Comparison of ENCODE assay signal across 30 cellular contexts in genomic region chr22:43315687-43316217, GRCh38. TPM values are rescaled to one million over a fixed set of nuclear protein-coding genes. Genes with fewer than 3 reads are reported as not detected.
"Had no signal": no experiment of that assay in that cellular context is flagged by ENCODE, and none has a peak within 500 bp of the region (broad histone marks: within the 10 kb centered on the region; RNA-seq: fewer than 3 reads in every experiment).

No MANE protein-coding gene starts in this region.

- H2AFZ ChIP-seq: hepatocyte had no signal

- H3K9me3 ChIP-seq: lower lobe of right lung, sigmoid colon, transverse colon had no signal

- ATAC-seq: activated CD8-positive, alpha-beta T cell treated with anti-CD3 and anti-CD28 coated beads, Interleukin-2, amount 10 ng/mL, durations not matched to agents 7 days and 5 days; left lobe of liver; naive thymus-derived CD4-positive, alpha-beta T cell; stimulated activated naive B cell treated with anti-CD40 and anti-IgM and Interleukin-4, amounts not matched to agents 10 μg/mL and 1 μg/mL and 100 μg/mL, for 72 hours had no signal

- H3K36me3 ChIP-seq: brain microvascular endothelial cell, lower lobe of right lung, sigmoid colon, transverse colon, WERI-Rb-1 had no signal

- H3K36me3 Mint-ChIP-seq: activated naive CD4-positive, alpha-beta T cell treated with anti-CD3 and anti-CD28 coated beads, Interleukin-2, amount 50 U/mL, for 24 hours; immature natural killer cell; naive thymus-derived CD4-positive, alpha-beta T cell; stimulated activated naive B cell treated with anti-CD40 and anti-IgM and Interleukin-4, amounts not matched to agents 10 μg/mL and 1 μg/mL and 100 μg/mL, for 72 hours had no signal

- H3K4me2 ChIP-seq: hepatocyte had no signal

- DNase-seq: activated CD4-positive, alpha-beta T cell treated with anti-CD3 and anti-CD28 coated beads, Interleukin-2, amount 10 ng/mL, durations not matched to agents 7 days and 5 days; activated CD4-positive, CD25-positive, alpha-beta regulatory T cell treated with anti-CD3 and anti-CD28 coated beads, Interleukin-2, amount 50 U/mL, for 72 hours; activated CD8-positive, alpha-beta T cell treated with anti-CD3 and anti-CD28 coated beads, Interleukin-2, amount 10 ng/mL, durations not matched to agents 7 days and 5 days; activated gamma-delta T cell treated with Interleukin-2 at 50 U/mL for 16 hours; anterior cingulate cortex; brain microvascular endothelial cell; caudate nucleus; effector CD4-positive, alpha-beta T cell; erythroblast; foreskin fibroblast; immature natural killer cell; lower lobe of right lung; mesendoderm; naive thymus-derived CD4-positive, alpha-beta T cell; sigmoid colon; stimulated activated CD4-positive, alpha-beta T cell treated with anti-CD3 and anti-CD28 coated beads, Interleukin-15, amount 100 ng/mL, for 24 hours; stimulated activated CD8-positive, alpha-beta memory T cell treated with anti-CD3 and anti-CD28 coated beads, Interleukin-4, amount 100 ng/mL, for 48 hours; stimulated activated naive B cell treated with anti-CD40 and anti-IgM and Interleukin-4, amounts not matched to agents 10 μg/mL and 1 μg/mL and 100 μg/mL, for 72 hours; transverse colon; WERI-Rb-1 had no signal

- H3K27me3 Mint-ChIP-seq: activated CD4-positive, alpha-beta T cell treated with anti-CD3 and anti-CD28 coated beads, Interleukin-2, amount 10 ng/mL, durations not matched to agents 7 days and 5 days had no signal

- H3K27ac Mint-ChIP-seq: activated CD4-positive, alpha-beta T cell treated with anti-CD3 and anti-CD28 coated beads, Interleukin-2, amount 10 ng/mL, durations not matched to agents 7 days and 5 days; activated CD8-positive, alpha-beta T cell treated with anti-CD3 and anti-CD28 coated beads, Interleukin-2, amount 10 ng/mL, durations not matched to agents 7 days and 5 days; activated naive CD4-positive, alpha-beta T cell treated with anti-CD3 and anti-CD28 coated beads, Interleukin-2, amount 50 U/mL, for 24 hours; activated T-helper 1 cell treated with anti-CD3 and anti-CD28 coated beads, Interleukin-12 subunit alpha, Interleukin-12 subunit beta, Interleukin-2, Interleukin-4 antibody, amounts not matched to agents 30 ng/mL and 10 ng/mL and 1 ng/mL, durations not matched to agents 14 hours and 24 hours and 36 hours; dendritic cell treated with granulocyte-macrophage colony-stimulating factor and Interleukin-4, amounts not matched to agents 40 ng/mL and 50 ng/mL, for 4 days; immature natural killer cell; naive thymus-derived CD4-positive, alpha-beta T cell; stimulated activated naive B cell treated with anti-CD40 and anti-IgM and Interleukin-4, amounts not matched to agents 10 μg/mL and 1 μg/mL and 100 μg/mL, for 72 hours had no signal

- H3K27me3 ChIP-seq: hepatocyte, sigmoid colon, transverse colon had no signal

- H3K4me3 ChIP-seq: hepatocyte, lower lobe of right lung, sigmoid colon, smooth muscle cell, transverse colon had no signal

- H3K4me3 Mint-ChIP-seq: activated CD4-positive, alpha-beta T cell treated with anti-CD3 and anti-CD28 coated beads, Interleukin-2, amount 10 ng/mL, durations not matched to agents 7 days and 5 days; activated CD8-positive, alpha-beta T cell treated with anti-CD3 and anti-CD28 coated beads, Interleukin-2, amount 10 ng/mL, durations not matched to agents 7 days and 5 days; activated naive CD4-positive, alpha-beta T cell treated with anti-CD3 and anti-CD28 coated beads, Interleukin-2, amount 50 U/mL, for 24 hours; activated T-helper 1 cell treated with anti-CD3 and anti-CD28 coated beads, Interleukin-12 subunit alpha, Interleukin-12 subunit beta, Interleukin-2, Interleukin-4 antibody, amounts not matched to agents 30 ng/mL and 10 ng/mL and 1 ng/mL, durations not matched to agents 14 hours and 24 hours and 36 hours; dendritic cell treated with granulocyte-macrophage colony-stimulating factor and Interleukin-4, amounts not matched to agents 40 ng/mL and 50 ng/mL, for 4 days; immature natural killer cell; naive thymus-derived CD4-positive, alpha-beta T cell; neural crest cell; stimulated activated naive B cell treated with anti-CD40 and anti-IgM and Interleukin-4, amounts not matched to agents 10 μg/mL and 1 μg/mL and 100 μg/mL, for 72 hours had no signal

- H3K9me3 Mint-ChIP-seq: activated CD4-positive, alpha-beta T cell treated with anti-CD3 and anti-CD28 coated beads, Interleukin-2, amount 10 ng/mL, durations not matched to agents 7 days and 5 days; activated naive CD4-positive, alpha-beta T cell treated with anti-CD3 and anti-CD28 coated beads, Interleukin-2, amount 50 U/mL, for 24 hours; activated T-helper 1 cell treated with anti-CD3 and anti-CD28 coated beads, Interleukin-12 subunit alpha, Interleukin-12 subunit beta, Interleukin-2, Interleukin-4 antibody, amounts not matched to agents 30 ng/mL and 10 ng/mL and 1 ng/mL, durations not matched to agents 14 hours and 24 hours and 36 hours; immature natural killer cell; naive thymus-derived CD4-positive, alpha-beta T cell; neural crest cell; stimulated activated naive B cell treated with anti-CD40 and anti-IgM and Interleukin-4, amounts not matched to agents 10 μg/mL and 1 μg/mL and 100 μg/mL, for 72 hours had no signal

- FAIRE-seq: TTC549, urothelium cell line had no signal

- H3K27ac ChIP-seq: brain microvascular endothelial cell, hepatocyte, lower lobe of right lung, sigmoid colon, transverse colon, WERI-Rb-1 had no signal

- H3K79me2 ChIP-seq: hepatocyte had no signal

- H3K4me1 Mint-ChIP-seq: activated CD4-positive, alpha-beta T cell treated with anti-CD3 and anti-CD28 coated beads, Interleukin-2, amount 10 ng/mL, durations not matched to agents 7 days and 5 days; activated naive CD4-positive, alpha-beta T cell treated with anti-CD3 and anti-CD28 coated beads, Interleukin-2, amount 50 U/mL, for 24 hours had no signal

RNA-seq across cellular contexts. Expression of gene SCUBE1, which starts 27.4 kb away (rescaled TPM):
- total RNA-seq: activated CD4-positive, alpha-beta T cell treated with anti-CD3 and anti-CD28 coated beads, Interleukin-2, amount 10 ng/mL, durations not matched to agents 7 days and 5 days; activated T-helper 1 cell treated with anti-CD3 and anti-CD28 coated beads, Interleukin-12 subunit alpha, Interleukin-12 subunit beta, Interleukin-2, Interleukin-4 antibody, amounts not matched to agents 30 ng/mL and 10 ng/mL and 1 ng/mL, durations not matched to agents 14 hours and 24 hours and 36 hours had no signal
- polyA plus RNA-seq: fibroblast of lung; naive thymus-derived CD4-positive, alpha-beta T cell had no signal
